Comparison of ENCODE assay signal across 11 cellular contexts in genomic region chr6:111852704-111853103, GRCh38. TPM values are rescaled to one million over a fixed set of nuclear protein-coding genes. Genes with fewer than 3 reads are reported as not detected.
DNase-seq lines count a peak whose midpoint lies in the region; ATAC-seq and TF ChIP-seq lines count a peak whose summit lies in the region.
"Had no signal": no experiment of that assay in that cellular context is flagged by ENCODE, and none has a peak within 500 bp of the region (broad histone marks: within the 10 kb centered on the region; RNA-seq: fewer than 3 reads in every experiment).

No MANE protein-coding gene starts in this region.

- peaks cover 40% of the 10 kb centered on the region for H3K4me1 ChIP-seq in adipocyte (ENCODE audit: control insufficient read depth, insufficient read depth, low read length)
- H3K4me1 ChIP-seq in left lung = peaks cover 0 to 29% of the 10 kb centered on the region in 2 donors

- no peak overlapping the region for H3K9ac ChIP-seq in adipocyte (ENCODE audit: low read length)

- H3K9me3 ChIP-seq in adipocyte (ENCODE audit: control insufficient read depth, low read length) (no peaks in the 10 kb centered on the region), left lung (no peaks in the 10 kb centered on the region)

- peaks cover 18 to 25% of the 10 kb centered on the region in 2 donors for H3K36me3 Mint-ChIP-seq in CD14-positive monocyte

- DNase-seq in CD14-positive monocyte (ENCODE audit: low spot score) (no peak), HCEC 1CT (peak; percentile 32), adipocyte (ENCODE audit: low read depth) (peak; percentile 80), left lung (no peak), hypothalamus (lab: John Stamatoyannopoulos, UW) (no peak), posterior vena cava (ENCODE audit: low spot score) (no peak), head of caudate nucleus (no peak)
- DNase-seq: cerebellar nuclear complex, NCI-H82 had no signal

- no peaks in the 10 kb centered on the region for H3K27me3 Mint-ChIP-seq in CD14-positive monocyte (ENCODE audit: low read depth in 3 of 3)

- H3K36me3 ChIP-seq in adipocyte (ENCODE audit: control insufficient read depth, insufficient read depth, low read length, severe bottlenecking) (peaks cover 5% of the 10 kb centered on the region), left lung (no peaks in the 10 kb centered on the region)

- H3K27me3 ChIP-seq in adipocyte (replicated peaks; ENCODE audit: control insufficient read depth, insufficient read depth, low read length) = no peaks in the 10 kb centered on the region
- H3K27me3 ChIP-seq in left lung = no peaks in the 10 kb centered on the region

- TF ChIP-seq CTCF in CD14-positive monocyte (IDR thresholded peaks at IDR 0.05) (no peak), left lung (IDR thresholded peaks at IDR 0.05) (no peak)

- ATAC-seq in left lung = peak; percentile 31

- H3K27ac Mint-ChIP-seq in CD14-positive monocyte = peak overlapping the region in 5 of 7 donors; percentile 47 to 73 (median 54)
- H3K27ac Mint-ChIP-seq: T-helper 2 cell treated with Interferon-gamma antibody and Interleukin-4, amounts not matched to agents 5 μg/mL and 100 μg/mL, for 36 hours had no signal

- peaks cover 0 to 2% (median 0%) of the 10 kb centered on the region in 7 donors for H3K9me3 Mint-ChIP-seq in CD14-positive monocyte
- H3K9me3 Mint-ChIP-seq: T-helper 2 cell treated with Interferon-gamma antibody and Interleukin-4, amounts not matched to agents 5 μg/mL and 100 μg/mL, for 36 hours had no signal

- intact Hi-C loops in CD14-positive monocyte (cut with micrococcal nuclease) = no loop called here
- intact Hi-C loops in left lung (cut with DNase I) = no loop called here
- intact Hi-C loops in posterior vena cava (cut with DNase I) = no loop called here
- intact Hi-C loops in head of caudate nucleus (cut with DNase I) = no loop called here

- H3K4me1 Mint-ChIP-seq in CD14-positive monocyte = peaks cover 63% of the 10 kb centered on the region

- H3K4me3 ChIP-seq in adipocyte (ENCODE audit: low read length) = peak overlapping the region; percentile 17
- no peak overlapping the region for H3K4me3 ChIP-seq in left lung
- H3K4me3 ChIP-seq: skin epidermis had no signal

- no peak overlapping the region for H3K4me3 Mint-ChIP-seq in CD14-positive monocyte
- H3K4me3 Mint-ChIP-seq: T-helper 2 cell treated with Interferon-gamma antibody and Interleukin-4, amounts not matched to agents 5 μg/mL and 100 μg/mL, for 36 hours had no signal

- no peak overlapping the region for H3K27ac ChIP-seq in left lung
- H3K27ac ChIP-seq: skin epidermis had no signal

RNA-seq across cellular contexts. Expression of gene FYN, which starts 20.5 kb away (rescaled TPM):
- 100 to 1,000 TPM in 1 of 2 donors, 10 to 100 TPM in 1; 88.4 to 114 TPM for polyA plus RNA-seq in CD14-positive monocyte
- total RNA-seq in left lung = 10 to 100 TPM; 58.8 to 73.8 TPM
- 10 to 100 TPM; 87.0 to 94.7 TPM for total RNA-seq in posterior vena cava

Comparison
In these comparisons a context has a peak if more than half of its experiments do, and no peak if none do; other contexts are left out.
1. DNase-seq: peak in HCEC 1CT (single experiment) and adipocyte (single experiment); none in CD14-positive monocyte (single experiment), left lung (0 of 2), hypothalamus (0 of 51), posterior vena cava (single experiment) and head of caudate nucleus (0 of 42).